Comparison of ENCODE assay signal across 9 cellular contexts in the genomic region with DNA sequence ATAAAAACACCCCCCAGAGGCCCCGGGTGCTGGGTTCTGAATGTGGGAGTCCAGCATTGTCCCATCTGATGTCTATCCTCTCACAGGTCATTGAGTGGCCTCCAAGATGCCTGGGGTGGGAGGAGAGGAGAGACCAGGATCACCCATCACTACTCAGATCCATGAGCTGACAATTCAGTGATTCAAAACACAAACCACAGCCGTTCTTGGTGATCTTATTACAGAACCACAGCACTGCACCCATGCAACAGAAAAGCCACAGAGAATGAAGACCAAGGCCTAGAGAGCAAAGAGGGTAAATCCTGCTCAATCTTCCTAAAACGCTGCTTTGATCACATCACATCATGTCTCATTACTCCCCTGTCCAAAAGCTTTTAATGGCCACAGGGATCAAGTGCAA. TPM values are rescaled to one million over a fixed set of nuclear protein-coding genes. Genes with fewer than 3 reads are reported as not detected.
DNase-seq lines count a peak whose midpoint lies in the region; ATAC-seq and TF ChIP-seq lines count a peak whose summit lies in the region.
"Had no signal": no experiment of that assay in that cellular context is flagged by ENCODE, and none has a peak within 500 bp of the region (broad histone marks: within the 10 kb centered on the region; RNA-seq: fewer than 3 reads in every experiment).

No MANE protein-coding gene starts in this region.

- H3K4me1 ChIP-seq in transverse colon, result peaks cover 21 to 70% (median 46%) of the 10 kb centered on the region in 4 donors

- in situ Hi-C loops in transverse colon (cut with MboI; ENCODE audit: low pct_ligation_motif_present in 1 of 4, low pct_unique_long_range_greater_than_20kb in 1 of 4, low sequenced_read_pairs in 3 of 4), result no loop called here

- no peak for TF ChIP-seq POLR2A in transverse colon (IDR thresholded peaks at IDR 0.05)

- H3K4me3 Mint-ChIP-seq in activated CD8-positive, alpha-beta memory T cell treated with anti-CD3 and anti-CD28 coated beads, Interleukin-2, amount 10 ng/mL, durations not matched to agents 7 days and 5 days, result peak overlapping the region; percentile 54
- peak overlapping the region; percentile 14 to 52 for H3K4me3 Mint-ChIP-seq in stimulated activated naive B cell treated with anti-CD40 and anti-IgM and Interleukin-4, amounts not matched to agents 10 μg/mL and 1 μg/mL and 100 μg/mL, for 72 hours

- TF ChIP-seq EP300 in transverse colon (IDR thresholded peaks at IDR 0.05; ENCODE audit: low read depth), result no peak

- H3K36me3 Mint-ChIP-seq in activated CD8-positive, alpha-beta memory T cell treated with anti-CD3 and anti-CD28 coated beads, Interleukin-2, amount 10 ng/mL, durations not matched to agents 7 days and 5 days, result peaks cover 17% of the 10 kb centered on the region
- peaks cover 24 to 45% of the 10 kb centered on the region in 2 donors for H3K36me3 Mint-ChIP-seq in stimulated activated naive B cell treated with anti-CD40 and anti-IgM and Interleukin-4, amounts not matched to agents 10 μg/mL and 1 μg/mL and 100 μg/mL, for 72 hours

- CTCF ChIA-PET in activated CD8-positive, alpha-beta memory T cell treated with anti-CD3 and anti-CD28 coated beads, Interleukin-2, amount 10 ng/mL, durations not matched to agents 7 days and 5 days (lab: Charles Lee), result interaction anchor here (1.7 to 3.3 kb wide), 2 partner anchors 17 to 20 kb away, joined by 5 to 15 read pairs; no protein-coding TSS in a partner anchor

- intact Hi-C loops in transverse colon (cut with DNase I; ENCODE audit: low total_unique reads), result no loop called here

- no peaks in the 10 kb centered on the region for H3K9me3 Mint-ChIP-seq in activated CD8-positive, alpha-beta memory T cell treated with anti-CD3 and anti-CD28 coated beads, Interleukin-2, amount 10 ng/mL, durations not matched to agents 7 days and 5 days (ENCODE audit: low read depth)
- H3K9me3 Mint-ChIP-seq in stimulated activated naive B cell treated with anti-CD40 and anti-IgM and Interleukin-4, amounts not matched to agents 10 μg/mL and 1 μg/mL and 100 μg/mL, for 72 hours, result no peaks in the 10 kb centered on the region

- ATAC-seq in activated CD8-positive, alpha-beta memory T cell treated with anti-CD3 and anti-CD28 coated beads, Interleukin-2, amount 10 ng/mL, durations not matched to agents 7 days and 5 days, result peak; percentile 52
- peak; percentile 40 to 48 for ATAC-seq in stimulated activated naive B cell treated with anti-CD40 and anti-IgM and Interleukin-4, amounts not matched to agents 10 μg/mL and 1 μg/mL and 100 μg/mL, for 72 hours (replicated peaks)
- ATAC-seq: pancreas had no signal

- no peak for TF ChIP-seq CTCF in transverse colon (IDR thresholded peaks at IDR 0.05)

- peak; percentile 78 for DNase-seq in activated CD8-positive, alpha-beta memory T cell treated with anti-CD3 and anti-CD28 coated beads, Interleukin-2, amount 10 ng/mL, durations not matched to agents 7 days and 5 days
- no peak for DNase-seq in activated CD8-positive, alpha-beta memory T cell treated with anti-CD3 and anti-CD28 coated beads, Interleukin-2, amount 50 U/mL, for 48 hours
- DNase-seq in NCI-H82 (lab: John Stamatoyannopoulos, UW) (peak; percentile 70), transverse colon (no peak), NCI-H1930 (lab: John Stamatoyannopoulos, UW) (no peak), NCI-H2196 treated with DMSO at 0.1 percent for 48 hours (lab: John Stamatoyannopoulos, UW; ENCODE audit: unreplicated experiment) (no peak)
- DNase-seq in stimulated activated naive B cell treated with anti-CD40 and anti-IgM and Interleukin-4, amounts not matched to agents 10 μg/mL and 1 μg/mL and 100 μg/mL, for 72 hours, result peak; percentile 22
- DNase-seq: pancreas had no signal

- 0 to 58% methylated on average over 1 to 3 of the region's 3 CpGs for WGBS in transverse colon (ENCODE audit: low coverage in 1 of 2), 2 donors

- peak overlapping the region; percentile 93 for H3K27ac Mint-ChIP-seq in activated CD8-positive, alpha-beta memory T cell treated with anti-CD3 and anti-CD28 coated beads, Interleukin-2, amount 10 ng/mL, durations not matched to agents 7 days and 5 days
- peak overlapping the region; percentile 37 for H3K27ac Mint-ChIP-seq in stimulated activated naive B cell treated with anti-CD40 and anti-IgM and Interleukin-4, amounts not matched to agents 10 μg/mL and 1 μg/mL and 100 μg/mL, for 72 hours

- H3K4me3 ChIP-seq in transverse colon, result no peak overlapping the region
- H3K4me3 ChIP-seq: pancreas had no signal

- H3K4me1 Mint-ChIP-seq in activated CD8-positive, alpha-beta memory T cell treated with anti-CD3 and anti-CD28 coated beads, Interleukin-2, amount 10 ng/mL, durations not matched to agents 7 days and 5 days, result peaks cover 95% of the 10 kb centered on the region
- H3K4me1 Mint-ChIP-seq in stimulated activated naive B cell treated with anti-CD40 and anti-IgM and Interleukin-4, amounts not matched to agents 10 μg/mL and 1 μg/mL and 100 μg/mL, for 72 hours, result peaks cover 81 to 100% of the 10 kb centered on the region in 2 donors

- no peaks in the 10 kb centered on the region for H3K27me3 ChIP-seq in transverse colon
- H3K27me3 ChIP-seq: pancreas had no signal

- no peaks in the 10 kb centered on the region for H3K9me3 ChIP-seq in transverse colon
- H3K9me3 ChIP-seq: pancreas had no signal

- H3K27me3 Mint-ChIP-seq in activated CD8-positive, alpha-beta memory T cell treated with anti-CD3 and anti-CD28 coated beads, Interleukin-2, amount 10 ng/mL, durations not matched to agents 7 days and 5 days, result no peaks in the 10 kb centered on the region
- no peaks in the 10 kb centered on the region for H3K27me3 Mint-ChIP-seq in stimulated activated naive B cell treated with anti-CD40 and anti-IgM and Interleukin-4, amounts not matched to agents 10 μg/mL and 1 μg/mL and 100 μg/mL, for 72 hours

- no peaks in the 10 kb centered on the region for H3K36me3 ChIP-seq in transverse colon
- H3K36me3 ChIP-seq: pancreas had no signal

- H3K27ac ChIP-seq in cingulate gyrus (ENCODE audit: low read depth, low read length) (peak overlapping the region; percentile 96), transverse colon (no peak overlapping the region)
- H3K27ac ChIP-seq: pancreas had no signal

RNA-seq across cellular contexts. Expression of a gene that starts 23.5 kb away (rescaled TPM):
- total RNA-seq in activated CD8-positive, alpha-beta memory T cell treated with anti-CD3 and anti-CD28 coated beads, Interleukin-2, amount 10 ng/mL, durations not matched to agents 7 days and 5 days, result 100 to 1,000 TPM; 196 to 320 TPM
- 10 to 100 TPM; 23.9 to 92.7 (median 69.4) TPM for total RNA-seq in transverse colon

Comparison
In these comparisons a context has a peak if more than half of its experiments do, and no peak if none do; other contexts are left out.
1. DNase-seq: peak in activated CD8-positive, alpha-beta memory T cell treated with anti-CD3 and anti-CD28 coated beads, Interleukin-2, amount 10 ng/mL, durations not matched to agents 7 days and 5 days (single experiment), NCI-H82 (single experiment) and stimulated activated naive B cell treated with anti-CD40 and anti-IgM and Interleukin-4, amounts not matched to agents 10 μg/mL and 1 μg/mL and 100 μg/mL, for 72 hours (single experiment); none in activated CD8-positive, alpha-beta memory T cell treated with anti-CD3 and anti-CD28 coated beads, Interleukin-2, amount 50 U/mL, for 48 hours (single experiment), transverse colon (single experiment), NCI-H1930 (0 of 2) and NCI-H2196 treated with DMSO at 0.1 percent for 48 hours (single experiment).